ENCODE assay signal across 1 cellular context in the genomic region with DNA sequence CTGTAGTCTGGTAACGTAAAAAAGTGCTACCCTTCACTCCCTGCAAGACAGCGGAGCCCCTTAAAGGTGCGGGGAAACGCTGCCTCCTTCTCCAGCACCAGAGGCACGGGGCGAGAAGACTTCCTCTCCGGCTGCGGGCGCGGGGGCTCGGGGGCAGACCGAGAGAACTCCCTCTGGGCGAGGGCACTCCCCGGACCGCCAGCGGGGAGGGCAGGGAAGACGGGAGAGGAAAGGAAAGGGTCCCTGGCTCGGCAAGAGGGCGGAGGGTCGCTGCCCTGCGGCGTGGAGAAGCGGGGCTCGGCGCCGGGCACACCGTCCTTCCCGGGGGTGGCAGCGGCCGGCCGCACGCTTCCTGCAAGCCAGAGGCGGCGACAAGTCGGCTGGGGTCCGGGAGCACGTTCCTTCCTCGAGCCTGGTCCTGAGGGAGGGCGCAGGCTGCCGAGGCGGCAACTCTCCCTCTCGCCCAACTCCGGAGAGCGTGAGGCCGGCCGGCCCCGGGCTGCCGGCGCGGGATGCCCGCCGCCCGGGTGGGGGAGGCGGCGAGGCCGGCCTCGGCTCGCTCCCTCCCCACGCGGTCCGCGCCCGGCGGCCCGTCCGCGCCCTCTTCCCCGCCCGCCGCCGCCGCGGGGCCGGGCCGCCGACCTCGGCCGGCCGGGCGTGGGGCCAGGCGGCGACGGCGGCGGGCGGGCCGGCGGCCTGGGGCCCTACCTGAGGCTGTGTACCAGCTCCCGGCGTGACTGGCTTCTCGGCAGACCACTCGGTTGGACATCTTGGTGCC.
TF ChIP-seq lines count a peak whose summit lies in the region.

No MANE protein-coding gene starts in this region.

TF ChIP-seq in HepG2, 621 proteins besides CTCF, POLR2A, EP300 and RAD21 (continued from another document):
- TF ChIP-seq ZNF281 (CRISPR knock-in tag; IDR thresholded peaks at IDR 0.05; ENCODE audit: borderline replicate concordance) = 0 out of 2 replicates have a peak, but pooled peaks have one; percentile 2
- TF ChIP-seq MZF1 (CRISPR knock-in tag; IDR thresholded peaks at IDR 0.05; ENCODE audit: borderline replicate concordance) = no peak
- TF ChIP-seq GZF1 (CRISPR knock-in tag; IDR thresholded peaks at IDR 0.05) = 0 out of 2 replicates have a peak, but pooled peaks have one; percentile 59
- TF ChIP-seq ZNF687 (CRISPR knock-in tag; IDR thresholded peaks at IDR 0.05) = peak; percentile 74
- TF ChIP-seq, protein P1, sequence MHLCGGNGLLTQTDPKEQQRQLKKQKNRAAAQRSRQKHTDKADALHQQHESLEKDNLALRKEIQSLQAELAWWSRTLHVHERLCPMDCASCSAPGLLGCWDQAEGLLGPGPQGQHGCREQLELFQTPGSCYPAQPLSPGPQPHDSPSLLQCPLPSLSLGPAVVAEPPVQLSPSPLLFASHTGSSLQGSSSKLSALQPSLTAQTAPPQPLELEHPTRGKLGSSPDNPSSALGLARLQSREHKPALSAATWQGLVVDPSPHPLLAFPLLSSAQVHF (CRISPR knock-in tag; IDR thresholded peaks at IDR 0.05) = no peak
- 0 out of 2 replicates have a peak, but pooled peaks have one; percentile 11 for TF ChIP-seq TEAD2 (CRISPR knock-in tag; IDR thresholded peaks at IDR 0.05)
